ENCODE assay signal across 18 cellular contexts in the genomic region with DNA sequence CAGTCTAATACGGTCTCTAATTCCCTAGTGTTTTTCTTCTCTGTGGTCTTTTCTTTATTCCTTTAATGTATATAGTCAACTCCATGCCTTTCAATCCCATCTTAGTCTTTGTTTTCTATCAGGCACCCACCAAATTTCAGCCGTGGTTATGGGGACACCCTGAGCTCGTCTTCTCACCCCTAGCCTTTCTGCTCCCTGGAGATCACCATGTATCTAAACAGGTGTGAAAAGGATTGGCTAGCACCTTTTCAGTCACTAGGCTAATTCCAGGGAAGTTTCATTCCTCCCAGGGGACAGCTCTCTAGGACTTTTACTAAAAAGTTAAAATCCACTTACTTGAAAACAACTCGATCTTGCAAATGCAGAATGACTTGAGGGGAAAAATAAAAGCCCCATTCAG.
DNase-seq lines count a peak whose midpoint lies in the region; ATAC-seq and TF ChIP-seq lines count a peak whose summit lies in the region.
"Had no signal": no experiment of that assay in that cellular context is flagged by ENCODE, and none has a peak within 500 bp of the region (broad histone marks: within the 10 kb centered on the region; RNA-seq: fewer than 3 reads in every experiment).

No MANE protein-coding gene starts in this region.

- H3K9me3 Mint-ChIP-seq in endodermal cell = peaks cover 14% of the 10 kb centered on the region
- peaks cover 7% of the 10 kb centered on the region for H3K9me3 Mint-ChIP-seq in neural progenitor cell

- H3K79me2 ChIP-seq in neural progenitor cell (ENCODE audit: low read depth) = no peaks in the 10 kb centered on the region

- H2AFZ ChIP-seq in neural progenitor cell (replicated peaks) = peak overlapping the region; percentile 65
- H2AFZ ChIP-seq: GM23248 had no signal

- H3K36me3 Mint-ChIP-seq in endodermal cell (ENCODE audit: low read depth) (peaks cover 73% of the 10 kb centered on the region), neural progenitor cell (no peaks in the 10 kb centered on the region)
- H3K36me3 Mint-ChIP-seq: CD4-positive, alpha-beta memory T cell had no signal

- H3K27ac ChIP-seq in HUES48 (ENCODE audit: low read depth, low read length) = peak overlapping the region; percentile 52
- H3K27ac ChIP-seq in endodermal cell (ENCODE audit: low read depth, low read length) = peak overlapping the region; percentile 20
- peak overlapping the region; percentile 69 for H3K27ac ChIP-seq in neural progenitor cell
- H3K27ac ChIP-seq: GM23248 had no signal

- H3K4me3 Mint-ChIP-seq in endodermal cell (peak overlapping the region; percentile 5), neural progenitor cell (no peak overlapping the region)
- H3K4me3 Mint-ChIP-seq: CD4-positive, alpha-beta memory T cell; HFFc6 had no signal

- H3K27ac Mint-ChIP-seq in endodermal cell = peak overlapping the region; percentile 94
- peak overlapping the region; percentile 51 for H3K27ac Mint-ChIP-seq in neural progenitor cell
- H3K27ac Mint-ChIP-seq: CD4-positive, alpha-beta memory T cell; HFFc6 had no signal

- H3K9ac ChIP-seq in HUES48 (ENCODE audit: low read depth, low read length) (no peak overlapping the region), endodermal cell (ENCODE audit: extremely low read depth, low read length, poor library complexity, severe bottlenecking) (peak overlapping the region; percentile 60), neural progenitor cell (no peak overlapping the region)
- H3K9ac ChIP-seq: GM23248 had no signal

- H4K20me1 ChIP-seq in neural progenitor cell (ENCODE audit: low read depth) = no peaks in the 10 kb centered on the region

- H3K4me1 Mint-ChIP-seq in endodermal cell = peaks cover 35% of the 10 kb centered on the region
- H3K4me1 Mint-ChIP-seq in neural progenitor cell = peaks cover 17% of the 10 kb centered on the region
- H3K4me1 Mint-ChIP-seq: CD4-positive, alpha-beta memory T cell had no signal

- H3K27me3 ChIP-seq in HUES48 (ENCODE audit: control insufficient read depth, insufficient read depth, low read length) (no peaks in the 10 kb centered on the region), endodermal cell (ENCODE audit: control insufficient read depth, insufficient read depth, low read length, poor library complexity, severe bottlenecking) (no peaks in the 10 kb centered on the region), neural progenitor cell (no peaks in the 10 kb centered on the region)

- peaks cover 20% of the 10 kb centered on the region for H3F3A ChIP-seq in neural progenitor cell (ENCODE audit: low read depth)

- WGBS in endodermal cell (ENCODE audit: insufficient coverage in 1 of 2, insufficient read length in 1 of 2), 2 experiments = 13 to 34% methylated on average over 2 to 4 of the region's 4 CpGs

- H3K36me3 ChIP-seq in HUES48 (ENCODE audit: control insufficient read depth, insufficient read depth, low read length) (no peaks in the 10 kb centered on the region), endodermal cell (ENCODE audit: control insufficient read depth, insufficient read depth, low read length) (peaks cover 75% of the 10 kb centered on the region), neural progenitor cell (no peaks in the 10 kb centered on the region)
- H3K36me3 ChIP-seq: HAP-1 had no signal

- no peak for TF ChIP-seq CTCF in endodermal cell (conservative IDR thresholded peaks at IDR 0.05)
- TF ChIP-seq CTCF in neural progenitor cell (IDR thresholded peaks at IDR 0.05) = no peak

- ATAC-seq in GM21367 (IDR thresholded peaks at IDR 0.05; ENCODE audit: unreplicated experiment) = no peak
- ATAC-seq: GM12878 had no signal

- peaks cover 12% of the 10 kb centered on the region; the same call in 1 of the 2 replicates for H3K4me1 ChIP-seq in HUES48 (ENCODE audit: control insufficient read depth, insufficient read depth, low read length)
- H3K4me1 ChIP-seq in endodermal cell (ENCODE audit: control insufficient read depth, insufficient read depth, low read length) = peaks cover 8% of the 10 kb centered on the region
- H3K4me1 ChIP-seq in neural progenitor cell = peaks cover 18% of the 10 kb centered on the region
- H3K4me1 ChIP-seq: Caco-2, HAP-1 had no signal

- DNase-seq in endodermal cell = peak; percentile 71
- no peak for DNase-seq in neural progenitor cell (ENCODE audit: low spot score)
- no peak for DNase-seq in SIG-M5 (lab: John Stamatoyannopoulos, UW)
- no peak for DNase-seq in LoVo (ENCODE audit: low spot score)
- no peak for DNase-seq in activated naive CD4-positive, alpha-beta T cell treated with anti-CD3 and anti-CD28 coated beads, Interleukin-2, amount 50 U/mL, for 16 hours
- DNase-seq: C1 segment of cervical spinal cord; Caco-2; CD4-positive, alpha-beta memory T cell; DMS153; DMS79; EL; GDM1; GM23248; HFFc6 had no signal

- H3K4me3 ChIP-seq in HUES48 (ENCODE audit: low read depth, low read length) = no peak overlapping the region
- peak overlapping the region; percentile 64 for H3K4me3 ChIP-seq in endodermal cell (ENCODE audit: low read length)
- H3K4me3 ChIP-seq in neural progenitor cell = no peak overlapping the region
- H3K4me3 ChIP-seq: GM12878, GM23248, HAP-1 had no signal

- H3K9me3 ChIP-seq in HUES48 (ENCODE audit: control insufficient read depth, insufficient read depth, low read length) (no peaks in the 10 kb centered on the region), endodermal cell (ENCODE audit: control insufficient read depth, low read length) (peaks cover 8% of the 10 kb centered on the region), neural progenitor cell (ENCODE audit: low read depth) (no peaks in the 10 kb centered on the region)
- H3K9me3 ChIP-seq: Caco-2, HAP-1 had no signal

- H3K27me3 Mint-ChIP-seq in endodermal cell (ENCODE audit: insufficient read depth) (no peaks in the 10 kb centered on the region), neural progenitor cell (ENCODE audit: insufficient read depth, low read depth) (peaks cover 4% of the 10 kb centered on the region)
- H3K27me3 Mint-ChIP-seq: CD4-positive, alpha-beta memory T cell had no signal

- peak overlapping the region; percentile 40 for H3K4me2 ChIP-seq in neural progenitor cell
